Comparison of ENCODE assay signal across 12 cellular contexts in genomic region chr3:56869157-56869889, GRCh38.
DNase-seq lines count a peak whose midpoint lies in the region; ATAC-seq, FAIRE-seq and TF ChIP-seq lines count a peak whose summit lies in the region.
"Had no signal": no experiment of that assay in that cellular context is flagged by ENCODE, and none has a peak within 500 bp of the region (broad histone marks: within the 10 kb centered on the region; RNA-seq: fewer than 3 reads in every experiment).

No MANE protein-coding gene starts in this region.

- DNase-seq in CD4-positive, alpha-beta T cell = no peak
- DNase-seq in H54 (ENCODE audit: insufficient read length, low spot score) (no peak), GM19240 (ENCODE audit: insufficient read length, low spot score) (no peak)
- DNase-seq in activated T-cell treated with anti-CD3 and anti-CD28 coated beads, Interleukin-2, amount 50 U/mL, for 72 hours = peak; percentile 21 to 31
- DNase-seq: COR-L47, NCI-H510A treated with DMSO at 0.1 percent for 48 hours, sigmoid colon had no signal

- no peaks in the 10 kb centered on the region for H3K9me3 Mint-ChIP-seq in CD4-positive, alpha-beta T cell
- peaks cover 0 to 2% of the 10 kb centered on the region in 2 donors for H3K9me3 Mint-ChIP-seq in activated T-cell treated with anti-CD3 and anti-CD28 coated beads, Interleukin-2, amount 50 U/mL, for 72 hours
- H3K9me3 Mint-ChIP-seq: dendritic cell treated with granulocyte-macrophage colony-stimulating factor and Interleukin-4, amounts not matched to agents 40 ng/mL and 50 ng/mL, for 4 days had no signal

- TF ChIP-seq CTCF in CD4-positive, alpha-beta T cell (IDR thresholded peaks at IDR 0.05) = no peak

- POLR2A ChIA-PET in CD4-positive, alpha-beta T cell (lab: Charles Lee) = interaction anchor here (0.7 to 1.5 kb wide), 4 partner anchors 8 to 994 kb away, joined by 3 to 4 read pairs (median 3); partner anchors contain the start of gene ARHGEF3

- peak overlapping the region; percentile 83 for H3K4me3 Mint-ChIP-seq in CD4-positive, alpha-beta T cell
- peak overlapping the region; percentile 59 to 72 for H3K4me3 Mint-ChIP-seq in activated T-cell treated with anti-CD3 and anti-CD28 coated beads, Interleukin-2, amount 50 U/mL, for 72 hours
- H3K4me3 Mint-ChIP-seq: dendritic cell treated with granulocyte-macrophage colony-stimulating factor and Interleukin-4, amounts not matched to agents 40 ng/mL and 50 ng/mL, for 4 days had no signal

- no peak overlapping the region for H3K27ac ChIP-seq in CD4-positive, alpha-beta T cell (ENCODE audit: low read depth, low read length)
- H3K27ac ChIP-seq: sigmoid colon, suprapubic skin had no signal

- peak; percentile 63 for ATAC-seq in CD4-positive, alpha-beta T cell (ENCODE audit: poor library complexity)
- peak; percentile 91 to 95 for ATAC-seq in activated T-cell treated with anti-CD3 and anti-CD28 coated beads, Interleukin-2, amount 50 U/mL, for 72 hours (replicated peaks in 1 of 2)
- ATAC-seq in HG03442 (IDR thresholded peaks at IDR 0.05; ENCODE audit: unreplicated experiment) = no peak
- ATAC-seq in esophagus mucosa = no peak

- peaks cover 59% of the 10 kb centered on the region for H3K4me1 Mint-ChIP-seq in CD4-positive, alpha-beta T cell (ENCODE audit: low read depth)
- H3K4me1 Mint-ChIP-seq in activated T-cell treated with anti-CD3 and anti-CD28 coated beads, Interleukin-2, amount 50 U/mL, for 72 hours (ENCODE audit: low read depth) = peaks cover 67% of the 10 kb centered on the region

- no peaks in the 10 kb centered on the region for H3K9me3 ChIP-seq in CD4-positive, alpha-beta T cell (ENCODE audit: control insufficient read depth, low read length)
- H3K9me3 ChIP-seq: sigmoid colon, suprapubic skin had no signal

- H3K27ac Mint-ChIP-seq in CD4-positive, alpha-beta T cell = peak overlapping the region; percentile 56
- H3K27ac Mint-ChIP-seq in activated T-cell treated with anti-CD3 and anti-CD28 coated beads, Interleukin-2, amount 50 U/mL, for 72 hours = peak overlapping the region; percentile 64
- H3K27ac Mint-ChIP-seq: dendritic cell treated with granulocyte-macrophage colony-stimulating factor and Interleukin-4, amounts not matched to agents 40 ng/mL and 50 ng/mL, for 4 days had no signal

- no peaks in the 10 kb centered on the region for H3K36me3 Mint-ChIP-seq in CD4-positive, alpha-beta T cell (ENCODE audit: low read depth)
- peaks cover 0 to 2% of the 10 kb centered on the region in 2 donors for H3K36me3 Mint-ChIP-seq in activated T-cell treated with anti-CD3 and anti-CD28 coated beads, Interleukin-2, amount 50 U/mL, for 72 hours (ENCODE audit: insufficient read depth in 2 of 2)

- intact Hi-C loops in CD4-positive, alpha-beta T cell (cut with DNase I, micrococcal nuclease) = loop anchor here in 1 of 2 experiments (10.0 kb wide), 1 partner anchor 55 kb away; no protein-coding TSS in a partner anchor

- CTCF ChIA-PET in CD4-positive, alpha-beta T cell (lab: Charles Lee) = interaction anchor here (1.8 kb wide), 1 partner anchor 15 kb away, joined by 3 read pairs; no protein-coding TSS in a partner anchor

- no peak for TF ChIP-seq POLR2A in H54 (IDR thresholded peaks at IDR 0.05; ENCODE audit: low read depth, low read length)

- H3K27me3 ChIP-seq in CD4-positive, alpha-beta T cell (ENCODE audit: control insufficient read depth, insufficient read depth, low read length) = no peaks in the 10 kb centered on the region
- H3K27me3 ChIP-seq: sigmoid colon, suprapubic skin had no signal

- no peaks in the 10 kb centered on the region for H3K27me3 Mint-ChIP-seq in CD4-positive, alpha-beta T cell
- no peaks in the 10 kb centered on the region for H3K27me3 Mint-ChIP-seq in activated T-cell treated with anti-CD3 and anti-CD28 coated beads, Interleukin-2, amount 50 U/mL, for 72 hours (ENCODE audit: low read depth)

- peak; percentile 90 for FAIRE-seq in H54 (lab: Jason Lieb, UNC)
- FAIRE-seq in islet of Langerhans (lab: Jason Lieb, UNC) = peak; percentile 76

Comparison
In these comparisons a context has a peak if more than half of its experiments do, and no peak if none do; other contexts are left out.
1. ATAC-seq: peak in CD4-positive, alpha-beta T cell (single experiment) and activated T-cell treated with anti-CD3 and anti-CD28 coated beads, Interleukin-2, amount 50 U/mL, for 72 hours (2 of 2); none in HG03442 (single experiment) and esophagus mucosa (single experiment).
2. DNase-seq: peak in activated T-cell treated with anti-CD3 and anti-CD28 coated beads, Interleukin-2, amount 50 U/mL, for 72 hours (2 of 2); none in CD4-positive, alpha-beta T cell (0 of 10), H54 (single experiment) and GM19240 (single experiment).